Comparison of ENCODE assay signal across 10 cellular contexts in the genomic region with DNA sequence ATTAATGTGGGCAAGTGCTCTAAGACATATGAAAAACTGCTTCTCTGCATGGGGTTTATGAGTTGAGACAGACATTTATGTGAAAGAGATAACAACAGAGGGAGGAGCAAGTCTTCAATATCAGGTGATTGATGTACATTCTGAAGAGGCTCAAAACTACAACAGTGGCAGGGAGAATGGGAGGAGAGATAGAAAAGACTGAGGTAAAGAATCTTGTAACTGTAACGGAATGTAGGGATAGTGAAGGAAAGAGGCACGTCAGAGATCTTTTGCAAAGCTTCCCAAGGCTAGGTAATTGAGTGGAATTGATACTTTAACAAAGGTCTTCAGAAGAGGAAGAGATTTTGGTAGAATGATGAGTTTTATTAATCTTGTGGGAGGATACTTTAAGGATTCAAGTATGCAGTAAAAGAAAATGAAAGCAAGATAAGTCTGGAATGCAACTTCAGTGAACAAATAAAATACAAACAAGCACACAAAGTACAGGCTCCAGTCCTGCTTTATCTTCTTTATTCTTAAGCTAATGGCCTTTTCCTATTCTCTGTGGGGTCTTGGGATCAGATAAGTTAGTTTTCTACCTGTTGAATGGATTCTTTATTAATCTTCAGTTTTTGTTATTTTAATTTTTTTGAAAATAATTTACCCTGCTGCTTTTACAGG. TPM values are rescaled to one million over a fixed set of nuclear protein-coding genes. Genes with fewer than 3 reads are reported as not detected.
DNase-seq lines count a peak whose midpoint lies in the region; ATAC-seq and TF ChIP-seq lines count a peak whose summit lies in the region.
"Had no signal": no experiment of that assay in that cellular context is flagged by ENCODE, and none has a peak within 500 bp of the region (broad histone marks: within the 10 kb centered on the region; RNA-seq: fewer than 3 reads in every experiment).

No MANE protein-coding gene starts in this region.

- H3K4me1 Mint-ChIP-seq in activated CD4-positive, alpha-beta T cell treated with anti-CD3 and anti-CD28 coated beads for 36 hours, result peaks cover 58% of the 10 kb centered on the region
- H3K4me1 Mint-ChIP-seq in progenitor cell of endocrine pancreas (ENCODE audit: low read depth), result peaks cover 34% of the 10 kb centered on the region

- no peak overlapping the region for H3K4me3 Mint-ChIP-seq in activated CD4-positive, alpha-beta T cell treated with anti-CD3 and anti-CD28 coated beads for 36 hours
- peak overlapping the region; percentile 3 for H3K4me3 Mint-ChIP-seq in progenitor cell of endocrine pancreas (ENCODE audit: low read depth)

- CTCF ChIA-PET in activated CD4-positive, alpha-beta T cell treated with anti-CD3 and anti-CD28 coated beads for 36 hours (lab: Charles Lee), result interaction anchor here (1.5 kb wide), 1 partner anchor 15 kb away, joined by 3 read pairs; the partner anchor contains the start of gene SMAD4

- intact Hi-C loops in activated CD4-positive, alpha-beta T cell treated with anti-CD3 and anti-CD28 coated beads for 36 hours (cut with DNase I, micrococcal nuclease), result loop anchor here in 1 of 2 experiments (5.0 kb wide), 1 partner anchor 152 kb away; the partner anchor contains the start of gene MEX3C

- H3K4me3 ChIP-seq in foreskin fibroblast (ENCODE audit: low read depth in 1 of 2, low read length in 2 of 2), result peak overlapping the region; percentile 22 to 35
- H3K4me3 ChIP-seq: lung had no signal

- ATAC-seq in activated CD4-positive, alpha-beta T cell treated with anti-CD3 and anti-CD28 coated beads for 36 hours, result no peak
- ATAC-seq in SK-N-SH treated with all-trans-retinoic acid at 6 μM for 48 hours, result peak; percentile 78
- ATAC-seq in HG03521 (IDR thresholded peaks at IDR 0.05; ENCODE audit: unreplicated experiment), result no peak

- H3K27ac Mint-ChIP-seq in activated CD4-positive, alpha-beta T cell treated with anti-CD3 and anti-CD28 coated beads for 36 hours, result peak overlapping the region; percentile 78
- H3K27ac Mint-ChIP-seq in progenitor cell of endocrine pancreas, result peak overlapping the region; percentile 82

- DNase-seq in activated CD4-positive, alpha-beta T cell treated with anti-CD3 and anti-CD28 coated beads for 36 hours, result no peak
- no peak for DNase-seq in activated CD4-positive, alpha-beta T cell treated with anti-CD3 and anti-CD28 coated beads for 48 hours
- DNase-seq in foreskin fibroblast (no peak), progenitor cell of endocrine pancreas (ENCODE audit: low spot score, unreplicated experiment) (no peak), HCEC 1CT (no peak), C1 segment of cervical spinal cord (lab: John Stamatoyannopoulos, UW) (no peak)
- DNase-seq: NCI-H187 had no signal

- H3K27me3 Mint-ChIP-seq in activated CD4-positive, alpha-beta T cell treated with anti-CD3 and anti-CD28 coated beads for 36 hours, result no peaks in the 10 kb centered on the region
- H3K27me3 Mint-ChIP-seq in progenitor cell of endocrine pancreas, result no peaks in the 10 kb centered on the region

- H3K9me3 Mint-ChIP-seq in activated CD4-positive, alpha-beta T cell treated with anti-CD3 and anti-CD28 coated beads for 36 hours (ENCODE audit: low read depth), result no peaks in the 10 kb centered on the region
- no peaks in the 10 kb centered on the region for H3K9me3 Mint-ChIP-seq in progenitor cell of endocrine pancreas (ENCODE audit: low read depth)

- H3K36me3 Mint-ChIP-seq in activated CD4-positive, alpha-beta T cell treated with anti-CD3 and anti-CD28 coated beads for 36 hours (ENCODE audit: low read depth), result peaks cover 17% of the 10 kb centered on the region
- peaks cover 14% of the 10 kb centered on the region for H3K36me3 Mint-ChIP-seq in progenitor cell of endocrine pancreas (ENCODE audit: insufficient read depth)

- no peak for TF ChIP-seq CTCF in foreskin fibroblast (IDR thresholded peaks at IDR 0.05; ENCODE audit: low read depth, low read length)
- TF ChIP-seq CTCF in progenitor cell of endocrine pancreas (IDR thresholded peaks at IDR 0.05; ENCODE audit: unreplicated experiment), result no peak

- POLR2A ChIA-PET in activated CD4-positive, alpha-beta T cell treated with anti-CD3 and anti-CD28 coated beads for 36 hours (lab: Charles Lee), result no interaction called here

TF ChIP-seq in SK-N-SH treated with all-trans-retinoic acid at 6 μM for 48 hours, 23 proteins besides CTCF, POLR2A, EP300 and RAD21 (continues in another document):
- TF ChIP-seq ZFP3 (CRISPR knock-in tag; IDR thresholded peaks at IDR 0.05) (no peak), BACH2 (CRISPR knock-in tag; IDR thresholded peaks at IDR 0.05; ENCODE audit: borderline replicate concordance) (no peak), ARNTL (CRISPR knock-in tag; IDR thresholded peaks at IDR 0.05; ENCODE audit: borderline replicate concordance, low read depth) (no peak), ZFP30 (CRISPR knock-in tag; IDR thresholded peaks at IDR 0.05) (no peak), ISL1 (CRISPR knock-in tag; IDR thresholded peaks at IDR 0.05) (no peak), POU6F1 (CRISPR knock-in tag; IDR thresholded peaks at IDR 0.05; ENCODE audit: borderline replicate concordance, low read depth) (no peak), TOX (CRISPR knock-in tag; IDR thresholded peaks at IDR 0.05; ENCODE audit: borderline replicate concordance) (no peak), OSR1 (CRISPR knock-in tag; IDR thresholded peaks at IDR 0.05) (no peak), RARB (CRISPR knock-in tag; IDR thresholded peaks at IDR 0.05) (no peak), ZC3H10 (CRISPR knock-in tag; IDR thresholded peaks at IDR 0.05) (no peak), PATZ1 (CRISPR knock-in tag; IDR thresholded peaks at IDR 0.05; ENCODE audit: borderline replicate concordance) (no peak), TSHZ2 (CRISPR knock-in tag; IDR thresholded peaks at IDR 0.05) (no peak), SNAI2 (CRISPR knock-in tag; IDR thresholded peaks at IDR 0.05) (no peak)
- TF ChIP-seq, protein P1, sequence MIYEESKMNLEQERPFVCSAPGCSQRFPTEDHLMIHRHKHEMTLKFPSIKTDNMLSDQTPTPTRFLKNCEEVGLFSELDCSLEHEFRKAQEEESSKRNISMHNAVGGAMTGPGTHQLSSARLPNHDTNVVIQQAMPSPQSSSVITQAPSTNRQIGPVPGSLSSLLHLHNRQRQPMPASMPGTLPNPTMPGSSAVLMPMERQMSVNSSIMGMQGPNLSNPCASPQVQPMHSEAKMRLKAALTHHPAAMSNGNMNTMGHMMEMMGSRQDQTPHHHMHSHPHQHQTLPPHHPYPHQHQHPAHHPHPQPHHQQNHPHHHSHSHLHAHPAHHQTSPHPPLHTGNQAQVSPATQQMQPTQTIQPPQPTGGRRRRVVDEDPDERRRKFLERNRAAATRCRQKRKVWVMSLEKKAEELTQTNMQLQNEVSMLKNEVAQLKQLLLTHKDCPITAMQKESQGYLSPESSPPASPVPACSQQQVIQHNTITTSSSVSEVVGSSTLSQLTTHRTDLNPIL (CRISPR knock-in tag; IDR thresholded peaks at IDR 0.05; ENCODE audit: low read depth), result no peak

RNA-seq across cellular contexts. Expression of gene SMAD4, which starts 15.0 kb away (rescaled TPM):
- total RNA-seq in activated CD4-positive, alpha-beta T cell treated with anti-CD3 and anti-CD28 coated beads for 36 hours, result 10 to 100 TPM; 79.3 to 89.5 TPM
- 164 and 165 TPM in 2 replicates for total RNA-seq in progenitor cell of endocrine pancreas
